Comparison of ENCODE assay signal across 1 cellular context in genomic region chrX:154472685-154473632, GRCh38.
TF ChIP-seq lines count a peak whose summit lies in the region.

No MANE protein-coding gene starts in this region.

TF ChIP-seq in H1, 55 proteins besides CTCF, POLR2A, EP300 and RAD21:
- TF ChIP-seq GABPA (IDR thresholded peaks at IDR 0.05; ENCODE audit: borderline replicate concordance, insufficient read depth, low read length), result no peak
